1 cellular context compared by ENCODE assay signal in the genomic region with DNA sequence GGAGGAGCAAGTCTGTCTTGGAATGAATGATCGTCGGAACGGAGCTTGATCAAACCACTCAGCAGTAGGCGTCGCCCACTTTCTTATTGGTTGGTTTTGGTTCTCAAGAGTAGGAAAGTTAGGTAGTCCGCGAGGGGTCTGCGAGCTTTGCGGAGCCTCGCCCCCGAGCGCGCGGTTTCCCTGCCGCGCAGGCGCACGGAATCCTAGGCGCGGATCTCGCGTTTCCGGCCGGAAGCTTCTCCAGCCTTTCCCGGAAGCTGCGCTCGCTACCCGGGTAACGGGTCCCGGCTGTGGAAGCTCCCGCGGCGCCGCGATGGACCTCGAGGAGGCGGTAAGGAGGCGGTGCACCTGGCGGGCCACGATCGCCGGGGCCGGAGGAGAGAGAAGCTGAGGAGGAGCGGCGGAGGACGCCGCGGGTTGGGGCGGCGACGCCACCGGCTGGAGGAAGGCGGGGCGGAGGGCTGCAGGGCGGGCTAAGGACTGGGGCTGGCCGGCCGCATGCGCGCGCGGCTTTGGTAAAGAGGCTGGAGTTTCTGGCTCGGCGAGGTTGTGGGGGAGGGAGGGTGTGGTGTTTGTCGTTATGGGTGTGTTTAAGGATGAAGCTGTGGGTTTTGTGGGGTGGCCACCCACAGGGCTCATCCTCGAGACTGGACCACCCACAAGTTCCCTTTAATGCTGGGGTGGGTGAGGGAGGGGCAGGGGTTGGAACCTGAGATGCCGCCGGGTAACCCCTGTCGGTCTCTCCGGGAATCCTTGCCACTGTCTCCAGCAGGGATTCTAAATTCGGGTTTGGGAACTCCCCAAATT.
TF ChIP-seq lines count a peak whose summit lies in the region.

TSS of gene TAF1B (plus strand) at position 246 of the 807 bp plus-strand sequence. CDS start at position 314, 68 bp downstream.

TF ChIP-seq in HepG2, 621 proteins besides CTCF, POLR2A, EP300 and RAD21 (continued from another document):
- TF ChIP-seq ZNF740 (CRISPR knock-in tag; IDR thresholded peaks at IDR 0.05) (no peak; the same call in 1 of the 2 replicates), ZNF563 (CRISPR knock-in tag; IDR thresholded peaks at IDR 0.05) (peak; percentile 96), SP140L (CRISPR knock-in tag; IDR thresholded peaks at IDR 0.05; ENCODE audit: borderline replicate concordance) (no peak; the same call in 1 of the 2 replicates), PCBP2 (optimal IDR thresholded peaks at IDR 0.05; ENCODE audit: low read depth, low read length, poor library complexity, severe bottlenecking) (no peak), ZNF407 (CRISPR knock-in tag; IDR thresholded peaks at IDR 0.05; ENCODE audit: not compliant biosample characterization) (peak; percentile 98), ZNF17 (CRISPR knock-in tag; IDR thresholded peaks at IDR 0.05) (peak; percentile 90; the same call in 1 of the 2 replicates), NCOA1 (CRISPR knock-in tag; IDR thresholded peaks at IDR 0.05) (no peak; the same call in 1 of the 2 replicates), XBP1 (CRISPR knock-in tag; IDR thresholded peaks at IDR 0.05) (0 out of 2 replicates have a peak, but pooled peaks have one; percentile 45)
- TF ChIP-seq, protein P1, sequence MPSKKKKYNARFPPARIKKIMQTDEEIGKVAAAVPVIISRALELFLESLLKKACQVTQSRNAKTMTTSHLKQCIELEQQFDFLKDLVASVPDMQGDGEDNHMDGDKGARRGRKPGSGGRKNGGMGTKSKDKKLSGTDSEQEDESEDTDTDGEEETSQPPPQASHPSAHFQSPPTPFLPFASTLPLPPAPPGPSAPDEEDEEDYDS (CRISPR knock-in tag; IDR thresholded peaks at IDR 0.05) = peak; percentile 82
